7 cellular contexts compared by ENCODE assay signal in the genomic region with DNA sequence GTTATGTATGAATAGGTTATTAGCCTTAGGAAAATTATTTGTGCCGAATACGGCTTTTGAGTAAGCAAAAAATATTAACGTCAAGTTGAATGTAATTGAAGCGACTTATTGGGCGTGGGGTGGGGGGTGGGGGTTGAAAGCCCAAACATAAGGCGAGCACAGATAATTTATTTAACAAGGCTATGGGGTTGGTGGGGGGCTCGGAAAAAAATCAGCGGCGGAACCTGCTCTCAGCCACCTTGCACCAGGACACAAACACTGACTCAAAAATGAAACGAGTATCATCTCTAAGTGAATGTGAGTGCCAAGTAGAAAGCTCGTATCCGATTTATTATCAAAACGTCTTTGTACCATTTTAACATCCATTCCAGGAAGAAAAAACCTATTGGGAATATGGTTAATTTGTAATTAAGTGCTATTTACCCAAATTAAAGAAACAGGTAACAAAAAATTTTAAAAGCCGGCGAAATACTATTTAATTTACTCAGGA. TPM values are rescaled to one million over a fixed set of nuclear protein-coding genes. Genes with fewer than 3 reads are reported as not detected.
DNase-seq lines count a peak whose midpoint lies in the region; ATAC-seq, FAIRE-seq and TF ChIP-seq lines count a peak whose summit lies in the region.

No MANE protein-coding gene starts in this region.

- no peak for FAIRE-seq in H54 (lab: Jason Lieb, UNC)

- peak overlapping the region; percentile 95 for H2AFZ ChIP-seq in neural progenitor cell (replicated peaks)

- no peak for ATAC-seq in HG02678 (IDR thresholded peaks at IDR 0.05; ENCODE audit: unreplicated experiment)

- H3K27me3 ChIP-seq in neural progenitor cell = no peaks in the 10 kb centered on the region

- peak overlapping the region; percentile 68 for H3K9ac ChIP-seq in neural progenitor cell

- in situ Hi-C loops in GM13977 (cut with MboI; ENCODE audit: low pct_unique_long_range_greater_than_20kb, low sequenced_read_pairs, unreplicated experiment) = no loop called here

- no peaks in the 10 kb centered on the region for H3K36me3 ChIP-seq in neural progenitor cell

- no peaks in the 10 kb centered on the region for H3K27me3 Mint-ChIP-seq in neural progenitor cell (ENCODE audit: insufficient read depth, low read depth)

- H3K4me1 Mint-ChIP-seq in neural progenitor cell = peaks cover 10% of the 10 kb centered on the region

- H3K9me3 Mint-ChIP-seq in neural progenitor cell = no peaks in the 10 kb centered on the region

- DNase-seq in GM13977 (ENCODE audit: low spot score) (peak; percentile 30), OCI-M1 (lab: John Stamatoyannopoulos, UW) (peak; percentile 70), epithelial cell of esophagus (ENCODE audit: low read depth) (peak; percentile 6), neural progenitor cell (ENCODE audit: low spot score) (no peak), activated gamma-delta T cell treated with Interleukin-2 at 50 U/mL for 16 hours (no peak), H54 (ENCODE audit: insufficient read length, low spot score) (no peak)

- H3F3A ChIP-seq in neural progenitor cell (ENCODE audit: low read depth) = peaks cover 32% of the 10 kb centered on the region

- H3K4me3 ChIP-seq in epithelial cell of esophagus (ENCODE audit: low read length) = peak overlapping the region; percentile 55
- peak overlapping the region; percentile 79 for H3K4me3 ChIP-seq in neural progenitor cell

- TF ChIP-seq CTCF in GM13977 (IDR thresholded peaks at IDR 0.05; ENCODE audit: extremely low read depth, insufficient read depth, missing control alignments) (no peak), epithelial cell of esophagus (IDR thresholded peaks at IDR 0.05; ENCODE audit: insufficient read depth, low read depth, low read length, missing control alignments) (no peak), neural progenitor cell (IDR thresholded peaks at IDR 0.05) (no peak)

- H3K4me3 Mint-ChIP-seq in neural progenitor cell = peak overlapping the region; percentile 84

- H3K4me1 ChIP-seq in neural progenitor cell = no peaks in the 10 kb centered on the region

- TF ChIP-seq POLR2A in H54 (IDR thresholded peaks at IDR 0.05; ENCODE audit: low read depth, low read length) = no peak

- H3K27ac Mint-ChIP-seq in neural progenitor cell = peak overlapping the region; percentile 90

- H3K4me2 ChIP-seq in neural progenitor cell = peak overlapping the region; percentile 91

- no peaks in the 10 kb centered on the region for H3K36me3 Mint-ChIP-seq in neural progenitor cell

- peaks cover 33% of the 10 kb centered on the region for H3K79me2 ChIP-seq in neural progenitor cell (ENCODE audit: low read depth)

- peaks cover 8% of the 10 kb centered on the region for H4K20me1 ChIP-seq in neural progenitor cell (ENCODE audit: low read depth)

- H3K9me3 ChIP-seq in neural progenitor cell (ENCODE audit: low read depth) = no peaks in the 10 kb centered on the region

- peak overlapping the region; percentile 66 for H3K27ac ChIP-seq in neural progenitor cell

RNA-seq across cellular contexts. Expression of a gene that starts 0.9 kb away (rescaled TPM):
- 17.4 and 27.9 TPM in 2 replicates for total RNA-seq in neural progenitor cell (ENCODE audit: low replicate concordance)

Comparison
In these comparisons a context has a peak if more than half of its experiments do, and no peak if none do; other contexts are left out.
1. DNase-seq: peak in GM13977 (single experiment), OCI-M1 (single experiment) and epithelial cell of esophagus (single experiment); none in neural progenitor cell (single experiment), activated gamma-delta T cell treated with Interleukin-2 at 50 U/mL for 16 hours (single experiment) and H54 (single experiment).